Comparison of ENCODE assay signal across 1 cellular context in genomic region chr11:6574816-6575715, GRCh38.
TF ChIP-seq lines count a peak whose summit lies in the region.

No MANE protein-coding gene starts in this region.

TF ChIP-seq in SK-N-SH treated with all-trans-retinoic acid at 6 μM for 48 hours, 23 proteins besides CTCF, POLR2A, EP300 and RAD21 (continued from another document):
- no peak for TF ChIP-seq POU6F1 (CRISPR knock-in tag; IDR thresholded peaks at IDR 0.05; ENCODE audit: borderline replicate concordance, low read depth)
- no peak for TF ChIP-seq RARB (CRISPR knock-in tag; IDR thresholded peaks at IDR 0.05)
- TF ChIP-seq SNAI2 (CRISPR knock-in tag; IDR thresholded peaks at IDR 0.05): no peak
- no peak for TF ChIP-seq ZFP30 (CRISPR knock-in tag; IDR thresholded peaks at IDR 0.05)
- TF ChIP-seq ZNF8 (CRISPR knock-in tag; IDR thresholded peaks at IDR 0.05): no peak
TF ChIP-seq in SK-N-SH treated with all-trans-retinoic acid at 6 μM for 48 hours: peak in this region for 0.
